Comparison of ENCODE assay signal across 14 cellular contexts in the genomic region with DNA sequence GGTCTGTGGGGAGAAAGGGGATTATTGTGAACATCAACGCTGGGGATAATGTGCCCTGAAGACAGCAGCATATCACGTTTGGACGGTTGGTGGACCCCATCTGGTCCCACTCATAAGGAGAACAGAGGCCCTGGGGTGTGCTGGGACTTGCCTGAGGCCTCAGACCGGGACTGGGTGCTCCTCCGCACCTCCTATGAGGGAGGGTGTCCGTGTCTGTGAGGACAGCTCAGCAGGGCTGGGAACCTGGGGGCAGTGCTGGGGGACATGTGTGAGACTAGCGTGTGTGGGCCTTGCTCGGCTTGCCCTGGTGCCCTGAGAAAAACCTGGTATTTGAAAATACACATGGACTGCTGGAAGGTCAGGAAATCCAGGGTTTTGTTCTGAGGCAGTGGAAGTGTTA. TPM values are rescaled to one million over a fixed set of nuclear protein-coding genes. Genes with fewer than 3 reads are reported as not detected.
DNase-seq lines count a peak whose midpoint lies in the region; ATAC-seq and TF ChIP-seq lines count a peak whose summit lies in the region.
"Had no signal": no experiment of that assay in that cellular context is flagged by ENCODE, and none has a peak within 500 bp of the region (broad histone marks: within the 10 kb centered on the region; RNA-seq: fewer than 3 reads in every experiment).

No MANE protein-coding gene starts in this region.

- POLR2A ChIA-PET in activated CD4-positive, alpha-beta memory T cell treated with anti-CD3 and anti-CD28 coated beads, Interleukin-2, amount 10 ng/mL, durations not matched to agents 7 days and 5 days (lab: Charles Lee), result interaction anchor here (1.1 to 1.6 kb wide), 2 partner anchors 12 to 37 kb away, joined by 3 to 6 read pairs; no protein-coding TSS in a partner anchor
- POLR2A ChIA-PET in PC-3 (lab: Charles Lee; ENCODE audit: unreplicated experiment) (no interaction called here), MCF 10A (lab: Yijun Ruan, JAX) (no interaction called here)

- H3K4me2 ChIP-seq in PC-3 (ENCODE audit: low read length), result no peak overlapping the region

- no peaks in the 10 kb centered on the region for H4K20me1 ChIP-seq in PC-3 (ENCODE audit: low read length)

- CTCF ChIA-PET in activated CD4-positive, alpha-beta memory T cell treated with anti-CD3 and anti-CD28 coated beads, Interleukin-2, amount 10 ng/mL, durations not matched to agents 7 days and 5 days (lab: Charles Lee), result no interaction called here
- CTCF ChIA-PET in PC-3 (lab: Charles Lee) (no interaction called here), MCF 10A (lab: Yijun Ruan, JAX) (interaction anchor here (1.0 to 1.9 kb wide), 3 partner anchors 12 to 79 kb away, joined by 3 to 8 read pairs (median 3); no protein-coding TSS in a partner anchor)

- TF ChIP-seq CTCF in neutrophil (IDR thresholded peaks at IDR 0.05), result no peak
- TF ChIP-seq CTCF in PC-3 (conservative IDR thresholded peaks at IDR 0.05; ENCODE audit: low read depth, low read length), result no peak
- TF ChIP-seq CTCF in MCF 10A (IDR thresholded peaks at IDR 0.05; ENCODE audit: unreplicated experiment), result no peak

- no peak for ATAC-seq in PC-3
- ATAC-seq: sciatic nerve had no signal

- no peaks in the 10 kb centered on the region for H3K9me3 Mint-ChIP-seq in activated CD4-positive, alpha-beta T cell treated with anti-CD3 and anti-CD28 coated beads, Interleukin-2, amount 10 ng/mL, durations not matched to agents 24 days and 14 days
- H3K9me3 Mint-ChIP-seq in activated CD4-positive, alpha-beta memory T cell treated with anti-CD3 and anti-CD28 coated beads, Interleukin-2, amount 10 ng/mL, durations not matched to agents 7 days and 5 days, result no peaks in the 10 kb centered on the region
- H3K9me3 Mint-ChIP-seq in MCF 10A (ENCODE audit: unreplicated experiment), result no peaks in the 10 kb centered on the region

- H3K4me1 Mint-ChIP-seq in activated CD4-positive, alpha-beta T cell treated with anti-CD3 and anti-CD28 coated beads, Interleukin-2, amount 10 ng/mL, durations not matched to agents 24 days and 14 days, result peaks cover 58% of the 10 kb centered on the region
- H3K4me1 Mint-ChIP-seq in activated CD4-positive, alpha-beta memory T cell treated with anti-CD3 and anti-CD28 coated beads, Interleukin-2, amount 10 ng/mL, durations not matched to agents 7 days and 5 days, result peaks cover 59% of the 10 kb centered on the region
- H3K4me1 Mint-ChIP-seq in MCF 10A (ENCODE audit: insufficient read depth, unreplicated experiment), result no peaks in the 10 kb centered on the region

- no peaks in the 10 kb centered on the region for H3F3A ChIP-seq in PC-3 (ENCODE audit: low read length, unreplicated experiment)

- H3K9me3 ChIP-seq in neutrophil, result no peaks in the 10 kb centered on the region
- H3K9me3 ChIP-seq in PC-3 (ENCODE audit: low read length), result no peaks in the 10 kb centered on the region
- H3K9me3 ChIP-seq: lower lobe of right lung, vagina had no signal

- BruUV-seq in PC-3 (replicated peaks; lab: Mats Ljungman, UMichigan) (no TSS peak), MCF 10A (replicated peaks; lab: Mats Ljungman, UMichigan) (no TSS peak)

- H3K27ac Mint-ChIP-seq in activated CD4-positive, alpha-beta T cell treated with anti-CD3 and anti-CD28 coated beads, Interleukin-2, amount 10 ng/mL, durations not matched to agents 24 days and 14 days, result peak overlapping the region; percentile 20
- peak overlapping the region; percentile 10 for H3K27ac Mint-ChIP-seq in activated CD4-positive, alpha-beta memory T cell treated with anti-CD3 and anti-CD28 coated beads, Interleukin-2, amount 10 ng/mL, durations not matched to agents 7 days and 5 days
- H3K27ac Mint-ChIP-seq in MCF 10A (ENCODE audit: low read depth, unreplicated experiment), result no peak overlapping the region

- intact Hi-C loops in activated CD4-positive, alpha-beta T cell treated with anti-CD3 and anti-CD28 coated beads, Interleukin-2, amount 10 ng/mL, durations not matched to agents 24 days and 14 days (cut with micrococcal nuclease), result no loop called here
- intact Hi-C loops in PC-3 (cut with micrococcal nuclease), result no loop called here
- intact Hi-C loops in MCF 10A (cut with micrococcal nuclease), result no loop called here

- no peak overlapping the region for H3K4me3 ChIP-seq in neutrophil (ENCODE audit: low read depth in 1 of 2, low read length in 1 of 2)
- H3K4me3 ChIP-seq in PC-3 (ENCODE audit: low read length), result no peak overlapping the region
- H3K4me3 ChIP-seq: GM23248, lower lobe of right lung, vagina had no signal

- H2AFZ ChIP-seq in PC-3 (ENCODE audit: low read length), result no peak overlapping the region
- H2AFZ ChIP-seq: GM23248 had no signal

- no peak overlapping the region for H3K4me3 Mint-ChIP-seq in activated CD4-positive, alpha-beta T cell treated with anti-CD3 and anti-CD28 coated beads, Interleukin-2, amount 10 ng/mL, durations not matched to agents 24 days and 14 days
- no peak overlapping the region for H3K4me3 Mint-ChIP-seq in activated CD4-positive, alpha-beta memory T cell treated with anti-CD3 and anti-CD28 coated beads, Interleukin-2, amount 10 ng/mL, durations not matched to agents 7 days and 5 days
- H3K4me3 Mint-ChIP-seq in MCF 10A (ENCODE audit: unreplicated experiment), result no peak overlapping the region

- no peak for DNase-seq in activated CD4-positive, alpha-beta T cell treated with anti-CD3 and anti-CD28 coated beads, Interleukin-2, amount 10 ng/mL, durations not matched to agents 24 days and 14 days
- DNase-seq in activated CD4-positive, alpha-beta T cell treated with anti-CD3 and anti-CD28 coated beads for 4 hours, result no peak
- no peak for DNase-seq in activated CD4-positive, alpha-beta memory T cell treated with anti-CD3 and anti-CD28 coated beads, Interleukin-2, amount 10 ng/mL, durations not matched to agents 7 days and 5 days
- no peak for DNase-seq in epithelial cell of prostate (ENCODE audit: low read depth, low spot score)
- no peak for DNase-seq in PC-3
- no peak for DNase-seq in KG1 (lab: John Stamatoyannopoulos, UW)
- DNase-seq in MCF 10A (ENCODE audit: unreplicated experiment), result no peak
- DNase-seq: GM23248; lower lobe of right lung; stimulated activated CD4-positive, alpha-beta T cell treated with anti-CD3 and anti-CD28 coated beads, Interleukin-4, amount 100 ng/mL, for 4 hours had no signal

- no peaks in the 10 kb centered on the region for H3K79me2 ChIP-seq in PC-3 (ENCODE audit: low read length)

- H3K27ac ChIP-seq in epithelial cell of prostate (peak overlapping the region; percentile 35), neutrophil (peak overlapping the region; percentile 41), PC-3 (ENCODE audit: low read length) (no peak overlapping the region)
- H3K27ac ChIP-seq: GM23248, lower lobe of right lung, vagina, VCaP had no signal

- H3K27me3 Mint-ChIP-seq in activated CD4-positive, alpha-beta T cell treated with anti-CD3 and anti-CD28 coated beads, Interleukin-2, amount 10 ng/mL, durations not matched to agents 24 days and 14 days, result no peaks in the 10 kb centered on the region
- no peaks in the 10 kb centered on the region for H3K27me3 Mint-ChIP-seq in activated CD4-positive, alpha-beta memory T cell treated with anti-CD3 and anti-CD28 coated beads, Interleukin-2, amount 10 ng/mL, durations not matched to agents 7 days and 5 days
- H3K27me3 Mint-ChIP-seq in MCF 10A (ENCODE audit: insufficient read depth, unreplicated experiment), result no peaks in the 10 kb centered on the region

- H3K27me3 ChIP-seq in neutrophil (no peaks in the 10 kb centered on the region), PC-3 (ENCODE audit: low read length) (no peaks in the 10 kb centered on the region)
- H3K27me3 ChIP-seq: vagina had no signal

- peaks cover 34 to 40% of the 10 kb centered on the region in 2 experiments for H3K4me1 ChIP-seq in neutrophil (ENCODE audit: control insufficient read depth in 1 of 2, insufficient read depth in 1 of 2, low read depth in 1 of 2, low read length in 1 of 2)
- no peaks in the 10 kb centered on the region for H3K4me1 ChIP-seq in PC-3 (ENCODE audit: insufficient read depth, low read length)

- H3K36me3 ChIP-seq in neutrophil, result peaks cover 32% of the 10 kb centered on the region
- no peaks in the 10 kb centered on the region for H3K36me3 ChIP-seq in PC-3 (ENCODE audit: low read depth, low read length)

- H3K9ac ChIP-seq in PC-3 (ENCODE audit: low read length), result no peak overlapping the region
- H3K9ac ChIP-seq: GM23248 had no signal

- H3K36me3 Mint-ChIP-seq in activated CD4-positive, alpha-beta T cell treated with anti-CD3 and anti-CD28 coated beads, Interleukin-2, amount 10 ng/mL, durations not matched to agents 24 days and 14 days (ENCODE audit: low read depth), result peaks cover 41% of the 10 kb centered on the region
- peaks cover 39% of the 10 kb centered on the region for H3K36me3 Mint-ChIP-seq in activated CD4-positive, alpha-beta memory T cell treated with anti-CD3 and anti-CD28 coated beads, Interleukin-2, amount 10 ng/mL, durations not matched to agents 7 days and 5 days (ENCODE audit: low read depth)
- H3K36me3 Mint-ChIP-seq in MCF 10A (ENCODE audit: insufficient read depth, unreplicated experiment), result peaks cover 42% of the 10 kb centered on the region

- H3K9me2 ChIP-seq in PC-3 (replicated peaks; ENCODE audit: low read length), result no peaks in the 10 kb centered on the region

RNA-seq across cellular contexts. Expression of a gene that starts 13.5 kb away (rescaled TPM):
- total RNA-seq in activated CD4-positive, alpha-beta T cell treated with anti-CD3 and anti-CD28 coated beads, Interleukin-2, amount 10 ng/mL, durations not matched to agents 24 days and 14 days, result 0.19 and 0.23 TPM in 2 replicates
- under 1 TPM; 0.13 to 0.15 TPM for total RNA-seq in activated CD4-positive, alpha-beta memory T cell treated with anti-CD3 and anti-CD28 coated beads, Interleukin-2, amount 10 ng/mL, durations not matched to agents 7 days and 5 days
- total RNA-seq in PC-3 (2014; rRNA removed) (not detected in 2 replicates), MCF 10A (2022) (not detected in 2 replicates)
- total RNA-seq: GM23248, vagina had no signal
